Comparison of ENCODE assay signal across 1 cellular context in the genomic region with DNA sequence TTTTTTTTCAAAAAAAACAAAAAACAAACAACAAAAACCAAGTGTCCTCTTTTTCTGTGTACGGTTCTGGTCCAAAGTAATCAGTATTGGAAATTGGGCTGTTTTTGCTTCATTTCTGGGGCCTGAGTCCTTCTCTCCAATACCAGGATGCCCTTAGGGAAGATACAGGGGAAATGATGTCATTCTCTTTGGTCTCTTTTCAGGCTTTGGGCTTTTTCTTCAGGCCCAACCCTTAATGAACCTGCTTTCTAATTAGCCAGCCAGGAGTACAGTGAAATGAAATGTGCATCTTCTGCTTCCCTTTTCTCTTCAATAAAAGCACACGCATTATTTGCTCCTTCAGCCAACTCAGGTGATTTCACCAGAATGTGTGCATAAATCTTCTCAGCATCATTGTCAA.
TF ChIP-seq lines count a peak whose summit lies in the region.

No MANE protein-coding gene starts in this region.

TF ChIP-seq in H1, 55 proteins besides CTCF, POLR2A, EP300 and RAD21:
- TF ChIP-seq EGR1 (IDR thresholded peaks at IDR 0.05; ENCODE audit: borderline replicate concordance, low read depth, low read length) (no peak), KDM5A (IDR thresholded peaks at IDR 0.05; ENCODE audit: low read length) (no peak), SAP30 (IDR thresholded peaks at IDR 0.05; ENCODE audit: insufficient read depth, insufficient replicate concordance, low read length) (no peak), SP2 (IDR thresholded peaks at IDR 0.05; ENCODE audit: low read length) (no peak), KDM4A (IDR thresholded peaks at IDR 0.05; ENCODE audit: low read depth, low read length, severe bottlenecking) (no peak), CEBPB (IDR thresholded peaks at IDR 0.05; ENCODE audit: low read depth, low read length) (no peak), POLR2AphosphoS5 (IDR thresholded peaks at IDR 0.05; ENCODE audit: low read depth, low read length) (no peak), POU5F1 (IDR thresholded peaks at IDR 0.05; ENCODE audit: low read depth, low read length) (no peak), TBP (IDR thresholded peaks at IDR 0.05; ENCODE audit: low read depth, low read length) (no peak), CBX8 (IDR thresholded peaks at IDR 0.05; ENCODE audit: borderline replicate concordance, low read depth, low read length) (no peak), MAFK (IDR thresholded peaks at IDR 0.05; ENCODE audit: low read depth, low read length) (no peak), CBX5 (IDR thresholded peaks at IDR 0.05; ENCODE audit: low read depth, low read length) (no peak), RBBP5 (IDR thresholded peaks at IDR 0.05; ENCODE audit: borderline replicate concordance, low read depth, low read length) (no peak), CTBP2 (IDR thresholded peaks at IDR 0.05; ENCODE audit: borderline replicate concordance, insufficient read depth, insufficient read length, low read length) (no peak), SIRT6 (IDR thresholded peaks at IDR 0.05; ENCODE audit: low read length) (no peak), BCL11A (IDR thresholded peaks at IDR 0.05; ENCODE audit: low read depth in 2 of 2, low read length in 2 of 2) (no peak)
- TF ChIP-seq, protein P1, sequence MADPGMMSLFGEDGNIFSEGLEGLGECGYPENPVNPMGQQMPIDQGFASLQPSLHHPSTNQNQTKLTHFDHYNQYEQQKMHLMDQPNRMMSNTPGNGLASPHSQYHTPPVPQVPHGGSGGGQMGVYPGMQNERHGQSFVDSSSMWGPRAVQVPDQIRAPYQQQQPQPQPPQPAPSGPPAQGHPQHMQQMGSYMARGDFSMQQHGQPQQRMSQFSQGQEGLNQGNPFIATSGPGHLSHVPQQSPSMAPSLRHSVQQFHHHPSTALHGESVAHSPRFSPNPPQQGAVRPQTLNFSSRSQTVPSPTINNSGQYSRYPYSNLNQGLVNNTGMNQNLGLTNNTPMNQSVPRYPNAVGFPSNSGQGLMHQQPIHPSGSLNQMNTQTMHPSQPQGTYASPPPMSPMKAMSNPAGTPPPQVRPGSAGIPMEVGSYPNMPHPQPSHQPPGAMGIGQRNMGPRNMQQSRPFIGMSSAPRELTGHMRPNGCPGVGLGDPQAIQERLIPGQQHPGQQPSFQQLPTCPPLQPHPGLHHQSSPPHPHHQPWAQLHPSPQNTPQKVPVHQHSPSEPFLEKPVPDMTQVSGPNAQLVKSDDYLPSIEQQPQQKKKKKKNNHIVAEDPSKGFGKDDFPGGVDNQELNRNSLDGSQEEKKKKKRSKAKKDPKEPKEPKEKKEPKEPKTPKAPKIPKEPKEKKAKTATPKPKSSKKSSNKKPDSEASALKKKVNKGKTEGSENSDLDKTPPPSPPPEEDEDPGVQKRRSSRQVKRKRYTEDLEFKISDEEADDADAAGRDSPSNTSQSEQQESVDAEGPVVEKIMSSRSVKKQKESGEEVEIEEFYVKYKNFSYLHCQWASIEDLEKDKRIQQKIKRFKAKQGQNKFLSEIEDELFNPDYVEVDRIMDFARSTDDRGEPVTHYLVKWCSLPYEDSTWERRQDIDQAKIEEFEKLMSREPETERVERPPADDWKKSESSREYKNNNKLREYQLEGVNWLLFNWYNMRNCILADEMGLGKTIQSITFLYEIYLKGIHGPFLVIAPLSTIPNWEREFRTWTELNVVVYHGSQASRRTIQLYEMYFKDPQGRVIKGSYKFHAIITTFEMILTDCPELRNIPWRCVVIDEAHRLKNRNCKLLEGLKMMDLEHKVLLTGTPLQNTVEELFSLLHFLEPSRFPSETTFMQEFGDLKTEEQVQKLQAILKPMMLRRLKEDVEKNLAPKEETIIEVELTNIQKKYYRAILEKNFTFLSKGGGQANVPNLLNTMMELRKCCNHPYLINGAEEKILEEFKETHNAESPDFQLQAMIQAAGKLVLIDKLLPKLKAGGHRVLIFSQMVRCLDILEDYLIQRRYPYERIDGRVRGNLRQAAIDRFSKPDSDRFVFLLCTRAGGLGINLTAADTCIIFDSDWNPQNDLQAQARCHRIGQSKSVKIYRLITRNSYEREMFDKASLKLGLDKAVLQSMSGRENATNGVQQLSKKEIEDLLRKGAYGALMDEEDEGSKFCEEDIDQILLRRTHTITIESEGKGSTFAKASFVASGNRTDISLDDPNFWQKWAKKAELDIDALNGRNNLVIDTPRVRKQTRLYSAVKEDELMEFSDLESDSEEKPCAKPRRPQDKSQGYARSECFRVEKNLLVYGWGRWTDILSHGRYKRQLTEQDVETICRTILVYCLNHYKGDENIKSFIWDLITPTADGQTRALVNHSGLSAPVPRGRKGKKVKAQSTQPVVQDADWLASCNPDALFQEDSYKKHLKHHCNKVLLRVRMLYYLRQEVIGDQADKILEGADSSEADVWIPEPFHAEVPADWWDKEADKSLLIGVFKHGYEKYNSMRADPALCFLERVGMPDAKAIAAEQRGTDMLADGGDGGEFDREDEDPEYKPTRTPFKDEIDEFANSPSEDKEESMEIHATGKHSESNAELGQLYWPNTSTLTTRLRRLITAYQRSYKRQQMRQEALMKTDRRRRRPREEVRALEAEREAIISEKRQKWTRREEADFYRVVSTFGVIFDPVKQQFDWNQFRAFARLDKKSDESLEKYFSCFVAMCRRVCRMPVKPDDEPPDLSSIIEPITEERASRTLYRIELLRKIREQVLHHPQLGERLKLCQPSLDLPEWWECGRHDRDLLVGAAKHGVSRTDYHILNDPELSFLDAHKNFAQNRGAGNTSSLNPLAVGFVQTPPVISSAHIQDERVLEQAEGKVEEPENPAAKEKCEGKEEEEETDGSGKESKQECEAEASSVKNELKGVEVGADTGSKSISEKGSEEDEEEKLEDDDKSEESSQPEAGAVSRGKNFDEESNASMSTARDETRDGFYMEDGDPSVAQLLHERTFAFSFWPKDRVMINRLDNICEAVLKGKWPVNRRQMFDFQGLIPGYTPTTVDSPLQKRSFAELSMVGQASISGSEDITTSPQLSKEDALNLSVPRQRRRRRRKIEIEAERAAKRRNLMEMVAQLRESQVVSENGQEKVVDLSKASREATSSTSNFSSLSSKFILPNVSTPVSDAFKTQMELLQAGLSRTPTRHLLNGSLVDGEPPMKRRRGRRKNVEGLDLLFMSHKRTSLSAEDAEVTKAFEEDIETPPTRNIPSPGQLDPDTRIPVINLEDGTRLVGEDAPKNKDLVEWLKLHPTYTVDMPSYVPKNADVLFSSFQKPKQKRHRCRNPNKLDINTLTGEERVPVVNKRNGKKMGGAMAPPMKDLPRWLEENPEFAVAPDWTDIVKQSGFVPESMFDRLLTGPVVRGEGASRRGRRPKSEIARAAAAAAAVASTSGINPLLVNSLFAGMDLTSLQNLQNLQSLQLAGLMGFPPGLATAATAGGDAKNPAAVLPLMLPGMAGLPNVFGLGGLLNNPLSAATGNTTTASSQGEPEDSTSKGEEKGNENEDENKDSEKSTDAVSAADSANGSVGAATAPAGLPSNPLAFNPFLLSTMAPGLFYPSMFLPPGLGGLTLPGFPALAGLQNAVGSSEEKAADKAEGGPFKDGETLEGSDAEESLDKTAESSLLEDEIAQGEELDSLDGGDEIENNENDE (IDR thresholded peaks at IDR 0.05; ENCODE audit: insufficient replicate concordance, low read length) = no peak
